In the genomic region with DNA sequence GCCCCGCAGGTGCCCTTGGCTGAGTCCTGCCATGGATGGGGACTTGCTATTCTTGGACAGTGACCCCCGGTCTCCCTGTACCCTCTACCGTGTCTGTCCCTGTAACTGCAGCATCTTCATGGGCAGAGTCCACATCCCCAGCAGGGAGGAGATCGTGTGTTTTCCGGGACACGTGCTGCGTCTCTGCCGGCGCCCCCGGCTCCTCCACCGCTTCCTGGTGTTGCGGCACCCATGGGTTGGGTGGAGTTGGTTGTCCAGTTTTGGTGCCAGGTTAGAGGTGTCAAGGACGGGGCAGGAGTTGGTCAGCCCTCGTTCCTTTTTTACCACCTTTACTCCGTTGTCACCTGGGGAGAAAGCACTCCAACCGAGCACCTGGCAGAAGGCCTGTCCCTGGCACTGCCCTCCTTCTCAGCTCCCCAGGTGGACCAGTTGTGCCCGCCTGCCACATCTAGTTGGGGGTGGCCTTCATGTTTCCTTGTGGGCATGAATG, we compare ENCODE assay signal across 18 cellular contexts.
"Had no signal": no experiment of that assay in that cellular context is flagged by ENCODE, and none has a peak within 500 bp of the region (broad histone marks: within the 10 kb centered on the region; RNA-seq: fewer than 3 reads in every experiment).

No MANE protein-coding gene starts in this region.

- ATAC-seq: gastrocnemius medialis, heart right ventricle, natural killer cell, right cardiac atrium had no signal

- H3K36me3 ChIP-seq: gastrocnemius medialis, ovary had no signal

- DNase-seq: cortex of kidney; effector memory CD4-positive, alpha-beta T cell; gastrocnemius medialis; heart right ventricle; hypothalamus; kidney glomerular epithelial cell; natural killer cell; nucleus accumbens; ovary; right cardiac atrium; stimulated activated CD4-positive, alpha-beta T cell treated with anti-CD3 and anti-CD28 coated beads, Interleukin-2, amount 100 ng/mL, for 48 hours; stimulated activated naive CD4-positive, alpha-beta T cell treated with Interleukin-2 at 50 U/mL for 16 hours; trophoblast cell had no signal

- H3K27ac ChIP-seq: epithelial cell of prostate, esophagus muscularis mucosa, gastrocnemius medialis, heart right ventricle, ovary had no signal

- H3K9me3 ChIP-seq: esophagus muscularis mucosa, gastrocnemius medialis, heart right ventricle, ovary had no signal

- H3K4me2 ChIP-seq: smooth muscle cell had no signal

- FAIRE-seq: endometrium, islet of Langerhans had no signal

- H3K27me3 ChIP-seq: esophagus muscularis mucosa, gastrocnemius medialis, heart right ventricle, ovary had no signal

- H3K4me3 ChIP-seq: esophagus muscularis mucosa, gastrocnemius medialis, heart right ventricle, ovary, smooth muscle cell had no signal
